In the genomic region with DNA sequence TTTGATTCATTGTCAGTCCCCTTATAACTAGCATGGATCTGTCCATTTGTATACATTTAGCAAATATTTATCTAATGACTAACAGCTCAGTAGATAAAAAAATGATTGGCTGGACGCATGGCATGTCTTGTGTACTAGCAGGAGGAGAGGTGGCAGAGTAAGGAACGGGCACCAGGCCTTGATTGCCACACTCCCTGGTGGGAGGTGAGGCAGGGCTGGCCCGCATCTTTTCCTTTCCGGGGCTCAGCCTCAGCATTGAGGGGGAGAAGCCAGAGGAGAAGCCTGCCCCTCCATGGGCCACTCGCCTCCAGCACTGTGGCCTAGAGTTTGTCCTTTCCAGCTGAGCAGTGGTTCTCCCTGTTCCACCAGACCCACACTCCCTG, we compare ENCODE assay signal across 8 cellular contexts.
DNase-seq lines count a peak whose midpoint lies in the region; ATAC-seq and TF ChIP-seq lines count a peak whose summit lies in the region.

No MANE protein-coding gene starts in this region.

- intact Hi-C loops in activated B cell treated with CpG ODN at 0.5 μM for 24 hours (cut with micrococcal nuclease), result loop anchor here (10.0 kb wide), 1 partner anchor 250 kb away; no protein-coding TSS in a partner anchor

- H3K27ac Mint-ChIP-seq in activated B cell treated with CpG ODN at 0.5 μM for 24 hours (peak overlapping the region; percentile 78), osteocyte (ENCODE audit: unreplicated experiment) (peak overlapping the region; percentile 74)

- TF ChIP-seq CTCF in activated B cell treated with CpG ODN at 0.5 μM for 24 hours (IDR thresholded peaks at IDR 0.05), result no peak
- no peak for TF ChIP-seq CTCF in osteocyte (IDR thresholded peaks at IDR 0.05)
- TF ChIP-seq CTCF in GM10248 (IDR thresholded peaks at IDR 0.05; ENCODE audit: control extremely low read depth, extremely low read depth, low read depth, missing control alignments), result no peak

- H3K27me3 Mint-ChIP-seq in activated B cell treated with CpG ODN at 0.5 μM for 24 hours (no peaks in the 10 kb centered on the region), osteocyte (ENCODE audit: unreplicated experiment) (no peaks in the 10 kb centered on the region)

- H3K9me3 Mint-ChIP-seq in activated B cell treated with CpG ODN at 0.5 μM for 24 hours (peaks cover 3% of the 10 kb centered on the region), osteocyte (ENCODE audit: unreplicated experiment) (no peaks in the 10 kb centered on the region)

- peak; percentile 14 for ATAC-seq in GM18502 (IDR thresholded peaks at IDR 0.05; ENCODE audit: poor library complexity, unreplicated experiment)
- peak; percentile 2 for ATAC-seq in HG03280 (IDR thresholded peaks at IDR 0.05; ENCODE audit: unreplicated experiment)
- ATAC-seq in activated B cell treated with CpG ODN at 0.5 μM for 24 hours (ENCODE audit: low read depth), result no peak
- ATAC-seq in HG02678 (IDR thresholded peaks at IDR 0.05; ENCODE audit: unreplicated experiment), result no peak

- peaks cover 43% of the 10 kb centered on the region for H3K36me3 Mint-ChIP-seq in activated B cell treated with CpG ODN at 0.5 μM for 24 hours (ENCODE audit: low read depth)
- peaks cover 20% of the 10 kb centered on the region for H3K36me3 Mint-ChIP-seq in osteocyte (ENCODE audit: unreplicated experiment)

- H3K4me1 Mint-ChIP-seq in activated B cell treated with CpG ODN at 0.5 μM for 24 hours (peaks cover 40% of the 10 kb centered on the region), osteocyte (ENCODE audit: unreplicated experiment) (peaks cover 26% of the 10 kb centered on the region)

- POLR2A ChIA-PET in activated B cell treated with CpG ODN at 0.5 μM for 24 hours (lab: Charles Lee), result interaction anchor here (0.5 to 0.6 kb wide), 2 partner anchors 50 to 637 kb away, joined by 3 to 9 read pairs; no protein-coding TSS in a partner anchor
- POLR2A ChIA-PET in GM10248 (lab: Yijun Ruan, JAX), result no interaction called here

- CTCF ChIA-PET in activated B cell treated with CpG ODN at 0.5 μM for 24 hours (lab: Charles Lee), result interaction anchor here (1.3 kb wide), 1 partner anchor 88 kb away, joined by 3 read pairs; no protein-coding TSS in a partner anchor
- CTCF ChIA-PET in GM10248 (lab: Yijun Ruan, JAX), result interaction anchor here (0.9 to 1.7 kb wide), 2 partner anchors 44 to 253 kb away, joined by 5 to 7 read pairs; no protein-coding TSS in a partner anchor

- DNase-seq in activated B cell treated with CpG ODN at 0.5 μM for 24 hours (no peak), osteocyte (ENCODE audit: extremely low spot score, unreplicated experiment) (no peak), NCI-H2171 (lab: John Stamatoyannopoulos, UW) (no peak), GM10248 (ENCODE audit: extremely low spot score) (no peak), kidney tubule cell (ENCODE audit: low spot score) (no peak)

- H3K4me3 Mint-ChIP-seq in activated B cell treated with CpG ODN at 0.5 μM for 24 hours (peak overlapping the region; percentile 54), osteocyte (ENCODE audit: unreplicated experiment) (no peak overlapping the region)

Comparison
In these comparisons a context has a peak if more than half of its experiments do, and no peak if none do; other contexts are left out.
1. ATAC-seq: peak in GM18502 (single experiment) and HG03280 (single experiment); none in activated B cell treated with CpG ODN at 0.5 μM for 24 hours (single experiment) and HG02678 (single experiment).